8 cellular contexts compared by ENCODE assay signal in the genomic region with DNA sequence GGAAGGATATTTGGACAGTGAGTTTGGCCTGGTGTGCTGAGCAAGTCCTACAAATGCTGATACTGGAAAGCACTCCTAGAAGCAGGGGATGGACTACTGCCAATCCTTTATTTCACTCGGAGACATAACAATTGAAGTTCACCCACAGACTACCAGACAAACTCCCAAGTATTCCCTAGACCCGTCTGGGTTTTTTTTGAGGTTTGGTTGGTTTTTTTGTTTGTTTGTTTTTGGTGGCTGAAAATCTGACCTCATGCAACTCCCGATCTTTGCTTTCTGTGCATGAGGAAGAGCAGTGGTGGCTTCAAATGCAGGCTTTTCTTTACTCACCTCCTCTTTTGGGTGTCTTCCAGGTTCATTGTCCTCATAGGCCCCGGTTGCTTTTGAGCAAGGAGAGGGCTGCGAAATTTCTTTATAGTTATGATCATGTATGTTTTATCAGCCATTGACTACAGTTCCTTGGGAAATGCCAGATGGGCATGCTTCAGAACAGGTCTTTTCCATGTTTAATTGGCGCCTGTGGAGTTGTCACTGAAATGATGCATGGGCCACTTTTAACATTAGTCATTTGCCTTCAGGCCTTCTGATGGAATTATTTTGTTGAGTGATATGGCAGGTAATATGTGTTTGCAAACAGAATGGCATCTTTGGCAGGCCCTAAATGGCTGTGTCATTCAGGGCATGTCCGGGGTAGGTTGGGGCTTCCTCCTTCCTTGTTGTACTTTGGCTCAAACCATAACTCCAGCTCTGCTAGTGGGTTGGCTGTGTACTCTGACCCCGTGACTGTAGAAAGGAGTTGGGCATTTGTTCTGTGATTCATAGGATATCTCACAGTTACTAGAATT. TPM values are rescaled to one million over a fixed set of nuclear protein-coding genes. Genes with fewer than 3 reads are reported as not detected.
DNase-seq lines count a peak whose midpoint lies in the region; ATAC-seq, FAIRE-seq and TF ChIP-seq lines count a peak whose summit lies in the region.

No MANE protein-coding gene starts in this region.

- H3K36me3 ChIP-seq in body of pancreas (replicated peaks in 1 of 2; ENCODE audit: insufficient read depth in 1 of 2, low read depth in 2 of 2) = no peaks in the 10 kb centered on the region
- no peaks in the 10 kb centered on the region for H3K36me3 ChIP-seq in A673 (ENCODE audit: insufficient read depth, low read length, poor library complexity, severe bottlenecking)

- no TSS peak for BruUV-seq in A673 (replicated peaks; lab: Mats Ljungman, UMichigan)

- intact Hi-C loops in body of pancreas (cut with DNase I) (no loop called here), A673 (cut with micrococcal nuclease; ENCODE audit: unreplicated experiment) (no loop called here)

- peak; percentile 58 for FAIRE-seq in GM18507 (lab: Jason Lieb, UNC)

- ATAC-seq in body of pancreas = no peak

- CTCF ChIA-PET in A673 (lab: Charles Lee) = interaction anchor here (0.5 kb wide), 1 partner anchor 313 kb away, joined by 3 read pairs; no protein-coding TSS in a partner anchor

- peaks cover 39% of the 10 kb centered on the region for H3K4me1 Mint-ChIP-seq in neural crest cell

- no peak overlapping the region for H3K4me3 ChIP-seq in body of pancreas
- no peak overlapping the region for H3K4me3 ChIP-seq in A673 (ENCODE audit: low read depth, low read length, poor library complexity, severe bottlenecking)

- H3K27ac Mint-ChIP-seq in neural crest cell (ENCODE audit: unreplicated experiment) = no peak overlapping the region

- DNase-seq in GM18507 (ENCODE audit: extremely low spot score, insufficient read length, low read depth) (no peak), LoVo (ENCODE audit: low spot score) (peak; percentile 90), body of pancreas (peak in 3 of 4 donors; percentile 26 to 46 (median 26)), neural crest cell (ENCODE audit: low read depth, low spot score) (no peak), SKM-1 (lab: John Stamatoyannopoulos, UW; ENCODE audit: unreplicated experiment) (no peak), globus pallidus (ENCODE audit: low spot score) (no peak), A673 (ENCODE audit: low spot score) (no peak), NAMALWA (ENCODE audit: low spot score) (no peak)

- no peak for TF ChIP-seq CTCF in body of pancreas (IDR thresholded peaks at IDR 0.05)
- no peak for TF ChIP-seq CTCF in neural crest cell (conservative IDR thresholded peaks at IDR 0.05)
- no peak for TF ChIP-seq CTCF in A673 (conservative IDR thresholded peaks at IDR 0.05; ENCODE audit: low read depth, low read length)

- 40 to 46% methylated on average over 7 to 8 of the region's 8 CpGs for WGBS in body of pancreas, 2 donors

- H3K27ac ChIP-seq in body of pancreas (no peak overlapping the region), A673 (ENCODE audit: low read depth, low read length, poor library complexity, severe bottlenecking) (no peak overlapping the region)

- POLR2A ChIA-PET in A673 (lab: Charles Lee; ENCODE audit: low non-redundant PET) = no interaction called here

- H3K9me3 Mint-ChIP-seq in neural crest cell = no peaks in the 10 kb centered on the region

- H3K4me1 ChIP-seq in body of pancreas = peaks cover 35% of the 10 kb centered on the region
- H3K4me1 ChIP-seq in A673 (ENCODE audit: insufficient read depth, low read length, poor library complexity, severe bottlenecking) = peaks cover 6% of the 10 kb centered on the region

- H3K27me3 ChIP-seq in body of pancreas (no peaks in the 10 kb centered on the region), A673 (replicated peaks; ENCODE audit: insufficient read depth, low read depth, low read length, poor library complexity) (no peaks in the 10 kb centered on the region)

- H3K27me3 Mint-ChIP-seq in neural crest cell (ENCODE audit: low read depth) = peaks cover 7% of the 10 kb centered on the region

- no peaks in the 10 kb centered on the region for H3K9me3 ChIP-seq in body of pancreas
- no peaks in the 10 kb centered on the region for H3K9me3 ChIP-seq in A673 (ENCODE audit: low read depth, low read length, poor library complexity, severe bottlenecking)

- TF ChIP-seq POLR2A in body of pancreas (IDR thresholded peaks at IDR 0.05) = no peak

- H3K36me3 Mint-ChIP-seq in neural crest cell (ENCODE audit: low read depth) = no peaks in the 10 kb centered on the region

- H3K4me3 Mint-ChIP-seq in neural crest cell = peak overlapping the region; percentile 92

RNA-seq across cellular contexts. Expression of gene PLCXD2, which starts 1.9 kb away (rescaled TPM):
- 10 to 100 TPM in 1 of 2 donors, 1 to 10 TPM in 1; 5.2 to 23.4 TPM for total RNA-seq in body of pancreas
- total RNA-seq in neural crest cell = 5.7 and 6.8 TPM in 2 replicates
- total RNA-seq in A673 (2021) = 0.67 and 0.98 TPM in 2 replicates

Comparison
In these comparisons a context has a peak if more than half of its experiments do, and no peak if none do; other contexts are left out.
1. DNase-seq: peak in LoVo (single experiment) and body of pancreas (3 of 4); none in GM18507 (single experiment), neural crest cell (single experiment), SKM-1 (single experiment), globus pallidus (single experiment), A673 (single experiment) and NAMALWA (single experiment).